ENCODE assay signal across 1 cellular context in the genomic region with DNA sequence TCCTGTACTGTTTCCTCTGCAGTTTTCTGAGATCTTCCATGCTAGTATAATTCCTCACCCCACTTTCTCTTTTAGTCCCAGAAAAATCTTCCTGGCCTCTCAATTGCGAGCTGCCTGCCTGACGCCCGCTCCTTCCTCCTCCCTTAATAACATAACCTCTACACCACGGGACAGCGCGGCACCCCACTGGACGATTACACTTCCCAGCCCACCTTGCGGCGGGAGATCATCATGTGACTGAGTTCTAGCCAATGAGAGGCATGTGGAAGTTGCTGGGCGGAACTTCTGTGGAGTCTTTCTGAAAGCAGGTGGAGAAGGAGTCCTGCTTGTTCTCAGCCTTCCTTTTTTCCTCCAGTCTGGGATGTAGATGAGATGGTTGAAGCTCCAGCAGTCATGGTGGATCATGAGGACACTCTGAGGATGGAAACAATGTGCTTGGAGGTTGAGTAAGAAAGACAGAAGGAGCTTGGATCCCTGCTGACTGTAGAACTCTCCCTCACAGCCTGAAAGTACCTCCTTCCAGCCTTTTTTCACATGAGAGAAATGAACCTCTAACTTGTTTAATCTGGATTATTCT.
A peak's percentile ranks its signal among the peaks of the same experiment; 100 is the strongest.
TF ChIP-seq lines count a peak whose summit lies in the region.

No MANE protein-coding gene starts in this region.

TF ChIP-seq in K562, 482 proteins besides CTCF, POLR2A, EP300 and RAD21 (continued from another document and continues in another):
- TF ChIP-seq NFYB (IDR thresholded peaks at IDR 0.05; ENCODE audit: extremely low read depth, insufficient read length) (peak; percentile 97), FOS (IDR thresholded peaks at IDR 0.05; ENCODE audit: extremely low read depth, insufficient read length) (peak; percentile 56), TOE1 (IDR thresholded peaks at IDR 0.05; ENCODE audit: borderline replicate concordance) (peak; percentile 86; the same call in 1 of the 2 replicates), TOE1 (CRISPR knock-in tag; IDR thresholded peaks at IDR 0.05; ENCODE audit: borderline replicate concordance, low read depth) (no peak), ADNP (tag; IDR thresholded peaks at IDR 0.05) (no peak), ZBTB2 (IDR thresholded peaks at IDR 0.05) (no peak), NR2C2 (CRISPR knock-in tag; IDR thresholded peaks at IDR 0.05) (no peak), NR2C2 (tag; IDR thresholded peaks at IDR 0.05) (peak; percentile 40; the same call in 1 of the 2 replicates), SNAPC5 (CRISPR knock-in tag; IDR thresholded peaks at IDR 0.05) (no peak), POLR2G (IDR thresholded peaks at IDR 0.05; ENCODE audit: low read depth, low read length) (0 out of 2 replicates have a peak, but pooled peaks have one; percentile 22), L3MBTL2 (IDR thresholded peaks at IDR 0.05) (peak; percentile 83), PRDM10 (IDR thresholded peaks at IDR 0.05; ENCODE audit: partially characterized antibody) (peak; percentile 48), ASH1L (IDR thresholded peaks at IDR 0.05; ENCODE audit: borderline replicate concordance, low read depth, partially characterized antibody) (no peak), USF1 (CRISPR knock-in tag; IDR thresholded peaks at IDR 0.05) (peak; percentile 89), ZNF143 (CRISPR knock-in tag; IDR thresholded peaks at IDR 0.05) (peak; percentile 64), RAD51 (IDR thresholded peaks at IDR 0.05; ENCODE audit: borderline replicate concordance, low read depth) (peak; percentile 87)
- TF ChIP-seq, protein P1, sequence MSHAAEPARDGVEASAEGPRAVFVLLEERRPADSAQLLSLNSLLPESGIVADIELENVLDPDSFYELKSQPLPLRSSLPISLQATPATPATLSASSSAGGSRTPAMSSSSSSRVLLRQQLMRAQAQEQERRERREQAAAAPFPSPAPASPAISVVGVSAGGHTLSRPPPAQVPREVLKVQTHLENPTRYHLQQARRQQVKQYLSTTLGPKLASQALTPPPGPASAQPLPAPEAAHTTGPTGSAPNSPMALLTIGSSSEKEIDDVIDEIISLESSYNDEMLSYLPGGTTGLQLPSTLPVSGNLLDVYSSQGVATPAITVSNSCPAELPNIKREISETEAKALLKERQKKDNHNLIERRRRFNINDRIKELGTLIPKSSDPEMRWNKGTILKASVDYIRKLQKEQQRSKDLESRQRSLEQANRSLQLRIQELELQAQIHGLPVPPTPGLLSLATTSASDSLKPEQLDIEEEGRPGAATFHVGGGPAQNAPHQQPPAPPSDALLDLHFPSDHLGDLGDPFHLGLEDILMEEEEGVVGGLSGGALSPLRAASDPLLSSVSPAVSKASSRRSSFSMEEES (CRISPR knock-in tag; IDR thresholded peaks at IDR 0.05) = peak; percentile 83
- TF ChIP-seq, protein P2, sequence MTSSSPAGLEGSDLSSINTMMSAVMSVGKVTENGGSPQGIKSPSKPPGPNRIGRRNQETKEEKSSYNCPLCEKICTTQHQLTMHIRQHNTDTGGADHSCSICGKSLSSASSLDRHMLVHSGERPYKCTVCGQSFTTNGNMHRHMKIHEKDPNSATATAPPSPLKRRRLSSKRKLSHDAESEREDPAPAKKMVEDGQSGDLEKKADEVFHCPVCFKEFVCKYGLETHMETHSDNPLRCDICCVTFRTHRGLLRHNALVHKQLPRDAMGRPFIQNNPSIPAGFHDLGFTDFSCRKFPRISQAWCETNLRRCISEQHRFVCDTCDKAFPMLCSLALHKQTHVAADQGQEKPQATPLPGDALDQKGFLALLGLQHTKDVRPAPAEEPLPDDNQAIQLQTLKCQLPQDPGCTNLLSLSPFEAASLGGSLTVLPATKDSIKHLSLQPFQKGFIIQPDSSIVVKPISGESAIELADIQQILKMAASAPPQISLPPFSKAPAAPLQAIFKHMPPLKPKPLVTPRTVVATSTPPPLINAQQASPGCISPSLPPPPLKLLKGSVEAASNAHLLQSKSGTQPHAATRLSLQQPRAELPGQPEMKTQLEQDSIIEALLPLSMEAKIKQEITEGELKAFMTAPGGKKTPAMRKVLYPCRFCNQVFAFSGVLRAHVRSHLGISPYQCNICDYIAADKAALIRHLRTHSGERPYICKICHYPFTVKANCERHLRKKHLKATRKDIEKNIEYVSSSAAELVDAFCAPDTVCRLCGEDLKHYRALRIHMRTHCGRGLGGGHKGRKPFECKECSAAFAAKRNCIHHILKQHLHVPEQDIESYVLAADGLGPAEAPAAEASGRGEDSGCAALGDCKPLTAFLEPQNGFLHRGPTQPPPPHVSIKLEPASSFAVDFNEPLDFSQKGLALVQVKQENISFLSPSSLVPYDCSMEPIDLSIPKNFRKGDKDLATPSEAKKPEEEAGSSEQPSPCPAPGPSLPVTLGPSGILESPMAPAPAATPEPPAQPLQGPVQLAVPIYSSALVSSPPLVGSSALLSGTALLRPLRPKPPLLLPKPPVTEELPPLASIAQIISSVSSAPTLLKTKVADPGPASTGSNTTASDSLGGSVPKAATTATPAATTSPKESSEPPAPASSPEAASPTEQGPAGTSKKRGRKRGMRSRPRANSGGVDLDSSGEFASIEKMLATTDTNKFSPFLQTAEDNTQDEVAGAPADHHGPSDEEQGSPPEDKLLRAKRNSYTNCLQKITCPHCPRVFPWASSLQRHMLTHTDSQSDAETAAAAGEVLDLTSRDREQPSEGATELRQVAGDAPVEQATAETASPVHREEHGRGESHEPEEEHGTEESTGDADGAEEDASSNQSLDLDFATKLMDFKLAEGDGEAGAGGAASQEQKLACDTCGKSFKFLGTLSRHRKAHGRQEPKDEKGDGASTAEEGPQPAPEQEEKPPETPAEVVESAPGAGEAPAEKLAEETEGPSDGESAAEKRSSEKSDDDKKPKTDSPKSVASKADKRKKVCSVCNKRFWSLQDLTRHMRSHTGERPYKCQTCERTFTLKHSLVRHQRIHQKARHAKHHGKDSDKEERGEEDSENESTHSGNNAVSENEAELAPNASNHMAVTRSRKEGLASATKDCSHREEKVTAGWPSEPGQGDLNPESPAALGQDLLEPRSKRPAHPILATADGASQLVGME (CRISPR knock-in tag; IDR thresholded peaks at IDR 0.05) = 0 out of 2 replicates have a peak, but pooled peaks have one; percentile 54
- TF ChIP-seq, protein P3, sequence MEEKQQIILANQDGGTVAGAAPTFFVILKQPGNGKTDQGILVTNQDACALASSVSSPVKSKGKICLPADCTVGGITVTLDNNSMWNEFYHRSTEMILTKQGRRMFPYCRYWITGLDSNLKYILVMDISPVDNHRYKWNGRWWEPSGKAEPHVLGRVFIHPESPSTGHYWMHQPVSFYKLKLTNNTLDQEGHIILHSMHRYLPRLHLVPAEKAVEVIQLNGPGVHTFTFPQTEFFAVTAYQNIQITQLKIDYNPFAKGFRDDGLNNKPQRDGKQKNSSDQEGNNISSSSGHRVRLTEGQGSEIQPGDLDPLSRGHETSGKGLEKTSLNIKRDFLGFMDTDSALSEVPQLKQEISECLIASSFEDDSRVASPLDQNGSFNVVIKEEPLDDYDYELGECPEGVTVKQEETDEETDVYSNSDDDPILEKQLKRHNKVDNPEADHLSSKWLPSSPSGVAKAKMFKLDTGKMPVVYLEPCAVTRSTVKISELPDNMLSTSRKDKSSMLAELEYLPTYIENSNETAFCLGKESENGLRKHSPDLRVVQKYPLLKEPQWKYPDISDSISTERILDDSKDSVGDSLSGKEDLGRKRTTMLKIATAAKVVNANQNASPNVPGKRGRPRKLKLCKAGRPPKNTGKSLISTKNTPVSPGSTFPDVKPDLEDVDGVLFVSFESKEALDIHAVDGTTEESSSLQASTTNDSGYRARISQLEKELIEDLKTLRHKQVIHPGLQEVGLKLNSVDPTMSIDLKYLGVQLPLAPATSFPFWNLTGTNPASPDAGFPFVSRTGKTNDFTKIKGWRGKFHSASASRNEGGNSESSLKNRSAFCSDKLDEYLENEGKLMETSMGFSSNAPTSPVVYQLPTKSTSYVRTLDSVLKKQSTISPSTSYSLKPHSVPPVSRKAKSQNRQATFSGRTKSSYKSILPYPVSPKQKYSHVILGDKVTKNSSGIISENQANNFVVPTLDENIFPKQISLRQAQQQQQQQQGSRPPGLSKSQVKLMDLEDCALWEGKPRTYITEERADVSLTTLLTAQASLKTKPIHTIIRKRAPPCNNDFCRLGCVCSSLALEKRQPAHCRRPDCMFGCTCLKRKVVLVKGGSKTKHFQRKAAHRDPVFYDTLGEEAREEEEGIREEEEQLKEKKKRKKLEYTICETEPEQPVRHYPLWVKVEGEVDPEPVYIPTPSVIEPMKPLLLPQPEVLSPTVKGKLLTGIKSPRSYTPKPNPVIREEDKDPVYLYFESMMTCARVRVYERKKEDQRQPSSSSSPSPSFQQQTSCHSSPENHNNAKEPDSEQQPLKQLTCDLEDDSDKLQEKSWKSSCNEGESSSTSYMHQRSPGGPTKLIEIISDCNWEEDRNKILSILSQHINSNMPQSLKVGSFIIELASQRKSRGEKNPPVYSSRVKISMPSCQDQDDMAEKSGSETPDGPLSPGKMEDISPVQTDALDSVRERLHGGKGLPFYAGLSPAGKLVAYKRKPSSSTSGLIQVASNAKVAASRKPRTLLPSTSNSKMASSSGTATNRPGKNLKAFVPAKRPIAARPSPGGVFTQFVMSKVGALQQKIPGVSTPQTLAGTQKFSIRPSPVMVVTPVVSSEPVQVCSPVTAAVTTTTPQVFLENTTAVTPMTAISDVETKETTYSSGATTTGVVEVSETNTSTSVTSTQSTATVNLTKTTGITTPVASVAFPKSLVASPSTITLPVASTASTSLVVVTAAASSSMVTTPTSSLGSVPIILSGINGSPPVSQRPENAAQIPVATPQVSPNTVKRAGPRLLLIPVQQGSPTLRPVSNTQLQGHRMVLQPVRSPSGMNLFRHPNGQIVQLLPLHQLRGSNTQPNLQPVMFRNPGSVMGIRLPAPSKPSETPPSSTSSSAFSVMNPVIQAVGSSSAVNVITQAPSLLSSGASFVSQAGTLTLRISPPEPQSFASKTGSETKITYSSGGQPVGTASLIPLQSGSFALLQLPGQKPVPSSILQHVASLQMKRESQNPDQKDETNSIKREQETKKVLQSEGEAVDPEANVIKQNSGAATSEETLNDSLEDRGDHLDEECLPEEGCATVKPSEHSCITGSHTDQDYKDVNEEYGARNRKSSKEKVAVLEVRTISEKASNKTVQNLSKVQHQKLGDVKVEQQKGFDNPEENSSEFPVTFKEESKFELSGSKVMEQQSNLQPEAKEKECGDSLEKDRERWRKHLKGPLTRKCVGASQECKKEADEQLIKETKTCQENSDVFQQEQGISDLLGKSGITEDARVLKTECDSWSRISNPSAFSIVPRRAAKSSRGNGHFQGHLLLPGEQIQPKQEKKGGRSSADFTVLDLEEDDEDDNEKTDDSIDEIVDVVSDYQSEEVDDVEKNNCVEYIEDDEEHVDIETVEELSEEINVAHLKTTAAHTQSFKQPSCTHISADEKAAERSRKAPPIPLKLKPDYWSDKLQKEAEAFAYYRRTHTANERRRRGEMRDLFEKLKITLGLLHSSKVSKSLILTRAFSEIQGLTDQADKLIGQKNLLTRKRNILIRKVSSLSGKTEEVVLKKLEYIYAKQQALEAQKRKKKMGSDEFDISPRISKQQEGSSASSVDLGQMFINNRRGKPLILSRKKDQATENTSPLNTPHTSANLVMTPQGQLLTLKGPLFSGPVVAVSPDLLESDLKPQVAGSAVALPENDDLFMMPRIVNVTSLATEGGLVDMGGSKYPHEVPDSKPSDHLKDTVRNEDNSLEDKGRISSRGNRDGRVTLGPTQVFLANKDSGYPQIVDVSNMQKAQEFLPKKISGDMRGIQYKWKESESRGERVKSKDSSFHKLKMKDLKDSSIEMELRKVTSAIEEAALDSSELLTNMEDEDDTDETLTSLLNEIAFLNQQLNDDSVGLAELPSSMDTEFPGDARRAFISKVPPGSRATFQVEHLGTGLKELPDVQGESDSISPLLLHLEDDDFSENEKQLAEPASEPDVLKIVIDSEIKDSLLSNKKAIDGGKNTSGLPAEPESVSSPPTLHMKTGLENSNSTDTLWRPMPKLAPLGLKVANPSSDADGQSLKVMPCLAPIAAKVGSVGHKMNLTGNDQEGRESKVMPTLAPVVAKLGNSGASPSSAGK (IDR thresholded peaks at IDR 0.05) = peak; percentile 61
